26 cellular contexts compared by ENCODE assay signal in the genomic region with DNA sequence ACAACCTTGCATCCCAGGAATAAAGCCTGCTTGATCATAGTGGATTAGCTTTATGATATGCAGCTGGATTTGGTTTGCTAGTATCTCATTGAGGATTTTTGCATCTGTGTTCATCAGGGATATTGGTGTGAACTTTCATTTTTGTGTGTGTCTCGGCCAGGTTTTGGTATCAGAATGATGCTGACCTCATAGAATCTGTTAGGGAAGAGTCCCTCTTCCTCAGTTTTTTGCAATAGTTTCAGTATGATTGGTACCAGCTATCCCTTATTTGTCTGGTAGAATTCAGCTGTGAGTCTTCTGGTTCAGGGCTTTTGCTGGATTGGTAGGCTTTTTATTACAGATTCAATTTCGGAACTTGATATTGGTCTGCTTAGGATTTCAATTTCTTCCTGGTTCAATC.
DNase-seq lines count a peak whose midpoint lies in the region; ATAC-seq, FAIRE-seq and TF ChIP-seq lines count a peak whose summit lies in the region.
"Had no signal": no experiment of that assay in that cellular context is flagged by ENCODE, and none has a peak within 500 bp of the region (broad histone marks: within the 10 kb centered on the region; RNA-seq: fewer than 3 reads in every experiment).

No MANE protein-coding gene starts in this region.

- peak; percentile 71 to 86 for ATAC-seq in natural killer cell treated with Interleukin-12 subunit alpha and Interleukin-12 subunit beta and Interleukin-15 and Interleukin-18, amount 100 ng/mL, for 72 hours
- no peak for ATAC-seq in natural killer cell
- ATAC-seq in HG03432 (IDR thresholded peaks at IDR 0.05; ENCODE audit: unreplicated experiment), result peak; percentile 52
- peak; percentile 75 for ATAC-seq in GM12878
- ATAC-seq: activated CD4-positive, CD25-positive, alpha-beta regulatory T cell treated with anti-CD3 and anti-CD28 coated beads, Interleukin-2, amount 50 U/mL, for 24 hours; gastrocnemius medialis; right cardiac atrium had no signal

- in situ Hi-C loops in GM12878 (cut with MboI), result no loop called here

- no peak for FAIRE-seq in GM12878 (lab: Jason Lieb, UNC)
- FAIRE-seq: H54 had no signal

- no peak overlapping the region for H2AFZ ChIP-seq in GM12878 (ENCODE audit: control insufficient read depth, low read depth, low read length)
- H2AFZ ChIP-seq: neural progenitor cell, parathyroid adenoma had no signal

- POLR2A ChIA-PET in GM12878 (lab: Charles Lee), result interaction anchor here (1.0 kb wide), 1 partner anchor 11 kb away, joined by 4 read pairs; no protein-coding TSS in a partner anchor

- SMC1A ChIA-PET in GM12878 (lab: Charles Lee; ENCODE audit: uncharacterized antibody, unreplicated experiment), result interaction anchor here (0.8 to 2.0 kb wide), 7 partner anchors 9 to 131 kb away, joined by 3 to 8 read pairs (median 4); no protein-coding TSS in a partner anchor

- peak in 1 of 2 experiments; percentile 29; a peak in 1 of 4 replicates for TF ChIP-seq EP300 in GM12878 (IDR thresholded peaks at IDR 0.05; ENCODE audit: borderline replicate concordance in 1 of 2, control insufficient read depth in 1 of 2, low read depth in 2 of 2, low read length in 2 of 2)

- H3K79me2 ChIP-seq in GM12878 (ENCODE audit: control insufficient read depth, insufficient read depth, low read length), result peaks cover 56% of the 10 kb centered on the region

- 50% methylated on average over 2 of the region's 2 CpGs for WGBS in GM12878 (ENCODE audit: insufficient coverage, insufficient replicate concordance, low lambda C conversion rate, missing lambda C conversion rate)

- BruUV-seq in GM12878 (replicated peaks; lab: Mats Ljungman, UMichigan), result no TSS peak

- no peak for TF ChIP-seq RAD21 in GM12878 (IDR thresholded peaks at IDR 0.05; ENCODE audit: insufficient read depth, low read depth, low read length)

- H3K4me1 ChIP-seq in GM12878 (ENCODE audit: control insufficient read depth, insufficient read depth, low read length), result peaks cover 13% of the 10 kb centered on the region
- H3K4me1 ChIP-seq: BE2C, neural progenitor cell had no signal

- peak overlapping the region; percentile 4 to 83 for H3K27ac Mint-ChIP-seq in natural killer cell treated with Interleukin-12 subunit alpha and Interleukin-12 subunit beta and Interleukin-15 and Interleukin-18, amount 100 ng/mL, for 72 hours
- H3K27ac Mint-ChIP-seq in natural killer cell, result peak overlapping the region in 1 of 2 donors; percentile 23
- H3K27ac Mint-ChIP-seq: activated CD4-positive, alpha-beta memory T cell treated with anti-CD3 and anti-CD28 coated beads, Interleukin-2, amount 10 ng/mL, durations not matched to agents 7 days and 5 days; neural progenitor cell had no signal

- CTCF ChIA-PET in GM12878 (lab: Yijun Ruan, JAX), result interaction anchor here (1.0 kb wide), 2 partner anchors 12 to 60 kb away, joined by 4 to 7 read pairs; no protein-coding TSS in a partner anchor

- H3K36me3 ChIP-seq in GM12878 (ENCODE audit: control insufficient read depth in 2 of 2, insufficient read depth in 2 of 2, low read length in 1 of 2), result no peaks in the 10 kb centered on the region
- H3K36me3 ChIP-seq: BE2C, esophagus muscularis mucosa, gastrocnemius medialis, spleen had no signal

- H3K27me3 ChIP-seq in GM12878 (replicated peaks in 1 of 2; ENCODE audit: control insufficient read depth in 2 of 2, insufficient read depth in 2 of 2, low read length in 1 of 2), result no peaks in the 10 kb centered on the region
- H3K27me3 ChIP-seq: BE2C, esophagus muscularis mucosa, gastrocnemius medialis, neural progenitor cell, spleen had no signal

- H4K20me1 ChIP-seq in GM12878 (ENCODE audit: control insufficient read depth, insufficient read depth), result no peaks in the 10 kb centered on the region

- H3K4me2 ChIP-seq in GM12878 (ENCODE audit: control insufficient read depth, insufficient read depth), result peak overlapping the region; percentile 40
- H3K4me2 ChIP-seq: neural progenitor cell had no signal

- intact Hi-C loops in natural killer cell (cut with micrococcal nuclease) (no loop called here), GM12878 (cut with micrococcal nuclease; ENCODE audit: unreplicated experiment) (no loop called here)

- DNase-seq in natural killer cell treated with Interleukin-12 subunit alpha and Interleukin-12 subunit beta and Interleukin-15 and Interleukin-18, amount 100 ng/mL, for 72 hours (ENCODE audit: low spot score), result no peak
- DNase-seq in natural killer cell (no peak), GM12878 (ENCODE audit: low read depth, low spot score) (peak; percentile 40), OCI-M2 (lab: John Stamatoyannopoulos, UW; ENCODE audit: unreplicated experiment) (no peak), DMS53 (lab: John Stamatoyannopoulos, UW) (no peak), DMS79 treated with DMSO at 0.1 percent for 48 hours (lab: John Stamatoyannopoulos, UW) (no peak)
- no peak for DNase-seq in stimulated activated CD4-positive, alpha-beta T cell treated with anti-CD3 and anti-CD28 coated beads, Interleukin-12 subunit alpha, Interleukin-12 subunit beta, amount 100 ng/mL, for 4 hours
- DNase-seq: activated CD4-positive, alpha-beta memory T cell treated with anti-CD3 and anti-CD28 coated beads, Interleukin-2, amount 10 ng/mL, durations not matched to agents 7 days and 5 days; activated effector memory CD4-positive, alpha-beta T cell treated with Interleukin-2 at 50 U/mL for 16 hours; BE2C; dermis blood vessel endothelial cell; gastrocnemius medialis; NCI-H1092 treated with DMSO at 0.1 percent for 48 hours; NCI-H1930; NCI-H526 treated with DMSO at 0.1 percent for 48 hours; right cardiac atrium; spleen; stimulated activated CD4-positive, alpha-beta T cell treated with anti-CD3 and anti-CD28 coated beads, Interleukin-4, amount 100 ng/mL, for 1 hour had no signal

- H3K27ac ChIP-seq in GM12878 (ENCODE audit: control insufficient read depth, insufficient read depth), result no peak overlapping the region
- H3K27ac ChIP-seq: esophagus muscularis mucosa, gastrocnemius medialis, neural progenitor cell, parathyroid adenoma, RWPE1 had no signal

- no peaks in the 10 kb centered on the region; the same call in none of the 3 replicates for H3K9me3 ChIP-seq in GM12878 (replicated peaks; ENCODE audit: control insufficient read depth, insufficient read depth, low read length)
- H3K9me3 ChIP-seq: BE2C, esophagus muscularis mucosa, gastrocnemius medialis had no signal

- peaks cover 49 to 55% of the 10 kb centered on the region in 2 donors for H3K4me1 Mint-ChIP-seq in natural killer cell treated with Interleukin-12 subunit alpha and Interleukin-12 subunit beta and Interleukin-15 and Interleukin-18, amount 100 ng/mL, for 72 hours (ENCODE audit: low read depth in 2 of 2)
- H3K4me1 Mint-ChIP-seq in natural killer cell, result peaks cover 52 to 58% of the 10 kb centered on the region in 2 donors
- H3K4me1 Mint-ChIP-seq: neural progenitor cell had no signal

- peak overlapping the region; percentile 51 for H3K4me3 Mint-ChIP-seq in natural killer cell treated with Interleukin-12 subunit alpha and Interleukin-12 subunit beta and Interleukin-15 and Interleukin-18, amount 100 ng/mL, for 72 hours
- H3K4me3 Mint-ChIP-seq in natural killer cell, result no peak overlapping the region
- H3K4me3 Mint-ChIP-seq: activated CD4-positive, alpha-beta memory T cell treated with anti-CD3 and anti-CD28 coated beads, Interleukin-2, amount 10 ng/mL, durations not matched to agents 7 days and 5 days; central memory CD8-positive, alpha-beta T cell; neural progenitor cell had no signal

- H3K9ac ChIP-seq in GM12878 (ENCODE audit: control insufficient read depth, insufficient read depth, low read length), result no peak overlapping the region
- H3K9ac ChIP-seq: neural progenitor cell, parathyroid adenoma had no signal

- TF ChIP-seq CTCF in natural killer cell (IDR thresholded peaks at IDR 0.05), result no peak
- TF ChIP-seq CTCF in GM12878 (IDR thresholded peaks at IDR 0.05 in 2 of 3, conservative IDR thresholded peaks at IDR 0.05 in 1 of 3; ENCODE audit: control insufficient read depth in 2 of 3, extremely low read depth in 1 of 3, insufficient read depth in 1 of 3, low read depth in 3 of 3, low read length in 3 of 3), result no peak

- peaks cover 6% of the 10 kb centered on the region for H3K36me3 Mint-ChIP-seq in natural killer cell treated with Interleukin-12 subunit alpha and Interleukin-12 subunit beta and Interleukin-15 and Interleukin-18, amount 100 ng/mL, for 72 hours
- no peaks in the 10 kb centered on the region for H3K36me3 Mint-ChIP-seq in natural killer cell

- no peak overlapping the region for H3K4me3 ChIP-seq in GM12878
- H3K4me3 ChIP-seq: esophagus muscularis mucosa, gastrocnemius medialis, neural progenitor cell, spleen had no signal

- H3K27me3 Mint-ChIP-seq in natural killer cell treated with Interleukin-12 subunit alpha and Interleukin-12 subunit beta and Interleukin-15 and Interleukin-18, amount 100 ng/mL, for 72 hours, result no peaks in the 10 kb centered on the region
- H3K27me3 Mint-ChIP-seq in natural killer cell (ENCODE audit: low read depth in 2 of 2), result no peaks in the 10 kb centered on the region
- H3K27me3 Mint-ChIP-seq: activated CD4-positive, alpha-beta memory T cell treated with anti-CD3 and anti-CD28 coated beads, Interleukin-2, amount 10 ng/mL, durations not matched to agents 7 days and 5 days; central memory CD8-positive, alpha-beta T cell had no signal

- RAD21 ChIA-PET in GM12878 (lab: Charles Lee; ENCODE audit: unreplicated experiment), result interaction anchor here (1.4 kb wide), 1 partner anchor 9 kb away, joined by 5 read pairs; no protein-coding TSS in a partner anchor

- no peak for TF ChIP-seq POLR2A in GM12878 (IDR thresholded peaks at IDR 0.05; ENCODE audit: low read depth, low read length)

- peaks cover 5% of the 10 kb centered on the region for H3K9me3 Mint-ChIP-seq in natural killer cell treated with Interleukin-12 subunit alpha and Interleukin-12 subunit beta and Interleukin-15 and Interleukin-18, amount 100 ng/mL, for 72 hours
- H3K9me3 Mint-ChIP-seq in natural killer cell, result peaks cover 0 to 2% of the 10 kb centered on the region in 2 donors
- H3K9me3 Mint-ChIP-seq: activated CD4-positive, alpha-beta memory T cell treated with anti-CD3 and anti-CD28 coated beads, Interleukin-2, amount 10 ng/mL, durations not matched to agents 7 days and 5 days; central memory CD8-positive, alpha-beta T cell had no signal

TF ChIP-seq in GM12878, 131 proteins besides CTCF, POLR2A, EP300 and RAD21 (continues in another document):
- TF ChIP-seq JUNB (IDR thresholded peaks at IDR 0.05) (peak; percentile 87), MTA2 (IDR thresholded peaks at IDR 0.05; ENCODE audit: low read depth) (peak; percentile 48; the same call in 1 of the 2 replicates), DPF2 (IDR thresholded peaks at IDR 0.05) (peak; percentile 36; the same call in 1 of the 2 replicates), EED (IDR thresholded peaks at IDR 0.05; ENCODE audit: low read depth) (peak; percentile 89), IKZF1 (conservative IDR thresholded peaks at IDR 0.05) (peak; percentile 82)

Comparison
In these comparisons a context has a peak if more than half of its experiments do, and no peak if none do; other contexts are left out.
1. ATAC-seq: peak in natural killer cell treated with Interleukin-12 subunit alpha and Interleukin-12 subunit beta and Interleukin-15 and Interleukin-18, amount 100 ng/mL, for 72 hours (2 of 2), HG03432 (single experiment) and GM12878 (single experiment); none in natural killer cell (0 of 3).